25 cellular contexts compared by ENCODE assay signal in genomic region chr4:175614880-175615279, GRCh38.
DNase-seq lines count a peak whose midpoint lies in the region; ATAC-seq and TF ChIP-seq lines count a peak whose summit lies in the region.
"Had no signal": no experiment of that assay in that cellular context is flagged by ENCODE, and none has a peak within 500 bp of the region (broad histone marks: within the 10 kb centered on the region; RNA-seq: fewer than 3 reads in every experiment).

No MANE protein-coding gene starts in this region.

- H3K9me3 ChIP-seq in SJCRH30 (replicated peaks) (no peaks in the 10 kb centered on the region), testis (no peaks in the 10 kb centered on the region), transverse colon (no peaks in the 10 kb centered on the region)
- H3K9me3 ChIP-seq: A549, gastrocnemius medialis, HAP-1, suprapubic skin had no signal

- H3K4me3 ChIP-seq in SJCRH30 (no peak overlapping the region), testis (no peak overlapping the region), transverse colon (no peak overlapping the region)
- H3K4me3 ChIP-seq: A549, gastrocnemius medialis, HAP-1, left lung, suprapubic skin had no signal

- in situ Hi-C loops in transverse colon (cut with MboI; ENCODE audit: low pct_ligation_motif_present in 1 of 4, low pct_unique_long_range_greater_than_20kb in 1 of 4, low sequenced_read_pairs in 3 of 4) = no loop called here

- no peaks in the 10 kb centered on the region for H3K27me3 ChIP-seq in SJCRH30
- H3K27me3 ChIP-seq in testis = no peaks in the 10 kb centered on the region
- H3K27me3 ChIP-seq in transverse colon = no peaks in the 10 kb centered on the region
- H3K27me3 ChIP-seq: gastrocnemius medialis, left lung, suprapubic skin had no signal

- TF ChIP-seq EP300 in transverse colon (IDR thresholded peaks at IDR 0.05; ENCODE audit: low read depth) = no peak

- H3K27ac ChIP-seq in SJCRH30 (no peak overlapping the region), testis (no peak overlapping the region), transverse colon (no peak overlapping the region)
- H3K27ac ChIP-seq: A549, gastrocnemius medialis, left lung, suprapubic skin had no signal

- no peak for ATAC-seq in GM18868 (IDR thresholded peaks at IDR 0.05; ENCODE audit: unreplicated experiment)
- ATAC-seq: A549; gastrocnemius medialis; left lung; natural killer cell; PC-3; stimulated activated effector memory CD8-positive, alpha-beta T cell treated with anti-CD3 and anti-CD28 coated beads, Interleukin-12 subunit alpha, Interleukin-12 subunit beta, amount 100 ng/mL, for 72 hours; T-cell had no signal

- TF ChIP-seq POLR2A in testis (IDR thresholded peaks at IDR 0.05) (no peak), transverse colon (IDR thresholded peaks at IDR 0.05) (no peak)

- peak; percentile 12 to 47 for DNase-seq in SHP77 (lab: John Stamatoyannopoulos, UW)
- DNase-seq in SHP77 treated with DMSO at 0.1 percent for 48 hours (lab: John Stamatoyannopoulos, UW) = no peak
- DNase-seq in NCI-H146 treated with DMSO at 0.1 percent for 48 hours (lab: John Stamatoyannopoulos, UW; ENCODE audit: unreplicated experiment) = peak; percentile 12
- DNase-seq in SJCRH30 = peak; percentile 1 to 4
- DNase-seq in testis = peak; percentile 49
- no peak for DNase-seq in transverse colon
- DNase-seq in activated T-cell treated with anti-CD3 and anti-CD28 coated beads, Interleukin-2, amount 50 U/mL, for 48 hours = no peak
- DNase-seq: activated CD4-positive, CD25-positive, alpha-beta regulatory T cell treated with anti-CD3 and anti-CD28 coated beads, Interleukin-2, amount 50 U/mL, for 72 hours; activated naive CD4-positive, alpha-beta T cell treated with anti-CD3 and anti-CD28 coated beads, Interleukin-2, amount 50 U/mL, for 16 hours; activated T-cell treated with anti-CD3 and anti-CD28 coated beads, Interleukin-2, amount 50 U/mL, for 24 hours; gastrocnemius medialis; hypothalamus; Karpas-422; left lung; natural killer cell; NCI-H2171; NCI-H526; PC-3; SIG-M5; T-cell had no signal

- H3K36me3 ChIP-seq in SJCRH30 = no peaks in the 10 kb centered on the region
- no peaks in the 10 kb centered on the region for H3K36me3 ChIP-seq in testis (ENCODE audit: low read depth, missing control alignments)
- no peaks in the 10 kb centered on the region for H3K36me3 ChIP-seq in transverse colon
- H3K36me3 ChIP-seq: gastrocnemius medialis, HAP-1, left lung, suprapubic skin had no signal

- intact Hi-C loops in testis (cut with DNase I; ENCODE audit: low total_unique reads) (no loop called here), transverse colon (cut with DNase I; ENCODE audit: low total_unique reads) (no loop called here)

- H3K4me1 ChIP-seq in SJCRH30 (no peaks in the 10 kb centered on the region), testis (no peaks in the 10 kb centered on the region), transverse colon (no peaks in the 10 kb centered on the region)
- H3K4me1 ChIP-seq: A549, gastrocnemius medialis, HAP-1, left lung, suprapubic skin had no signal

- 61 to 63% methylated on average over 8 of the region's 8 CpGs for WGBS in testis, 2 donors
- 66 to 75% methylated on average over 6 to 8 of the region's 8 CpGs for WGBS in transverse colon (ENCODE audit: low coverage in 1 of 2), 2 donors

- TF ChIP-seq CTCF in testis (IDR thresholded peaks at IDR 0.05) (no peak), transverse colon (IDR thresholded peaks at IDR 0.05) (no peak)

Comparison
In these comparisons a context has a peak if more than half of its experiments do, and no peak if none do; other contexts are left out.
1. DNase-seq: peak in SHP77 (2 of 2), NCI-H146 treated with DMSO at 0.1 percent for 48 hours (single experiment), SJCRH30 (2 of 2) and testis (single experiment); none in SHP77 treated with DMSO at 0.1 percent for 48 hours (single experiment), transverse colon (single experiment) and activated T-cell treated with anti-CD3 and anti-CD28 coated beads, Interleukin-2, amount 50 U/mL, for 48 hours (0 of 2).